In genomic region chr7:38678342-38679054, GRCh38 we compare ENCODE assay signal across 22 cellular contexts. TPM values are rescaled to one million over a fixed set of nuclear protein-coding genes. Genes with fewer than 3 reads are reported as not detected.
DNase-seq lines count a peak whose midpoint lies in the region; ATAC-seq and TF ChIP-seq lines count a peak whose summit lies in the region.
"Had no signal": no experiment of that assay in that cellular context is flagged by ENCODE, and none has a peak within 500 bp of the region (broad histone marks: within the 10 kb centered on the region; RNA-seq: fewer than 3 reads in every experiment).

No MANE protein-coding gene starts in this region.

- DNase-seq in MCF 10A (ENCODE audit: unreplicated experiment): no peak
- DNase-seq in mammary epithelial cell: no peak
- no peak for DNase-seq in H9
- no peak for DNase-seq in neuronal stem cell (ENCODE audit: low spot score)
- DNase-seq: 8988T; ACHN; AML-193; BE2C; Calu3; CD4-positive, alpha-beta memory T cell; COR-L47; DMS79 treated with DMSO at 0.1 percent for 48 hours; GF-D8; GOT3; H7 had no signal

- H3K27me3 Mint-ChIP-seq in MCF 10A (ENCODE audit: insufficient read depth, unreplicated experiment): no peaks in the 10 kb centered on the region
- H3K27me3 Mint-ChIP-seq in H9 (ENCODE audit: low read depth): no peaks in the 10 kb centered on the region; the same call in 1 of the 2 replicates

- no peak overlapping the region for H3K23ac ChIP-seq in H9 (ENCODE audit: insufficient read length, low read depth, low read length)
- no peak overlapping the region for H3K23ac ChIP-seq in neuronal stem cell (ENCODE audit: low read depth, low read length, poor library complexity)

- H3K79me1 ChIP-seq in H9 (ENCODE audit: insufficient read depth, low read depth, low read length, poor library complexity, severe bottlenecking) (no peaks in the 10 kb centered on the region), neuronal stem cell (ENCODE audit: low read depth, low read length) (no peaks in the 10 kb centered on the region)

- H3T11ph ChIP-seq in H9 (ENCODE audit: low read length): no peak overlapping the region

- H2AK5ac ChIP-seq in H9 (ENCODE audit: insufficient read length, low read length) (no peak overlapping the region), neuronal stem cell (ENCODE audit: low read depth, low read length) (no peak overlapping the region)

- H3K4me1 Mint-ChIP-seq in MCF 10A (ENCODE audit: insufficient read depth, unreplicated experiment) (peaks cover 26% of the 10 kb centered on the region), H9 (peaks cover 13% of the 10 kb centered on the region in 2 experiments)
- H3K4me1 Mint-ChIP-seq: CD4-positive, alpha-beta memory T cell had no signal

- H3K14ac ChIP-seq in H9 (ENCODE audit: insufficient read depth, low read length) (peak overlapping the region; percentile 6; the same call in 1 of the 2 replicates), neuronal stem cell (ENCODE audit: low read length) (peak overlapping the region; percentile 11)

- H3K18ac ChIP-seq in H9 (ENCODE audit: insufficient read length, low read depth, low read length) (peak overlapping the region; percentile 26), neuronal stem cell (ENCODE audit: low read length) (no peak overlapping the region)

- H3K27me3 ChIP-seq in mammary epithelial cell (ENCODE audit: insufficient read depth, low read length) (no peaks in the 10 kb centered on the region), H9 (ENCODE audit: insufficient read depth, low read length) (no peaks in the 10 kb centered on the region), neuronal stem cell (ENCODE audit: control insufficient read depth in 3 of 3, insufficient read depth in 3 of 3, low read depth in 1 of 3, low read length in 3 of 3) (peaks cover 0 to 14% (median 0%) of the 10 kb centered on the region in 3 experiments)
- H3K27me3 ChIP-seq: BE2C; BLaER1 treated with 17β-estradiol and CSF1 and Interleukin-3, amounts not matched to agents 10 nM and 100 nM had no signal

- in situ Hi-C loops in mammary epithelial cell (cut with MboI; ENCODE audit: low sequenced_read_pairs in 2 of 2): no loop called here

- no peak overlapping the region for H3K4me3 ChIP-seq in mammary epithelial cell (replicated peaks in 1 of 3; ENCODE audit: insufficient read depth in 1 of 3, low read depth in 2 of 3, low read length in 3 of 3)
- H3K4me3 ChIP-seq in neuronal stem cell (ENCODE audit: low read length in 2 of 2): no peak overlapping the region
- H3K4me3 ChIP-seq: A549; BLaER1 treated with 17β-estradiol and CSF1 and Interleukin-3, amounts not matched to agents 10 nM and 100 nM had no signal

- H3K4ac ChIP-seq in H9 (ENCODE audit: low read depth, low read length) (no peak overlapping the region), neuronal stem cell (ENCODE audit: low read length) (no peak overlapping the region)

- H2BK15ac ChIP-seq in H9 (ENCODE audit: low read depth, low read length) (no peak overlapping the region), neuronal stem cell (ENCODE audit: low read length) (no peak overlapping the region)

- dilution Hi-C loops in mammary epithelial cell (cut with HindIII; ENCODE audit: low sequenced_read_pairs): no loop called here

- H3K23me2 ChIP-seq in H9 (ENCODE audit: insufficient read length, low read depth, low read length, poor library complexity, severe bottlenecking): no peaks in the 10 kb centered on the region

- H3K27ac Mint-ChIP-seq in MCF 10A (ENCODE audit: low read depth, unreplicated experiment) (peak overlapping the region; percentile 70), H9 (no peak overlapping the region; a peak in 2 of 7 replicates)
- H3K27ac Mint-ChIP-seq: CD4-positive, alpha-beta memory T cell had no signal

- no peak for TF ChIP-seq POLR2A in GM18505 (IDR thresholded peaks at IDR 0.05; ENCODE audit: borderline replicate concordance, extremely low read depth, insufficient read depth, insufficient read length)

- WGBS in mammary epithelial cell (ENCODE audit: low coverage, missing lambda C conversion rate): 56% methylated on average over 1 of the region's 4 CpGs
- no CpG with 5 or more reads among the region's 4 CpGs for WGBS in H9 (ENCODE audit: extremely low coverage, insufficient read length, low lambda C conversion rate)
- WGBS in neuronal stem cell (ENCODE audit: extremely low coverage in 2 of 2, insufficient read length in 2 of 2, insufficient replicate concordance in 1 of 2), 2 donors: no CpG with 5 or more reads among the region's 4 CpGs

- H2BK12ac ChIP-seq in H9 (ENCODE audit: insufficient read length, low read depth, low read length) (no peak overlapping the region), neuronal stem cell (ENCODE audit: low read length) (no peak overlapping the region)

- no peak for TF ChIP-seq CTCF in MCF 10A (IDR thresholded peaks at IDR 0.05; ENCODE audit: unreplicated experiment)
- no peak for TF ChIP-seq CTCF in mammary epithelial cell (conservative IDR thresholded peaks at IDR 0.05 in 1 of 2, IDR thresholded peaks at IDR 0.05 in 1 of 2; ENCODE audit: extremely low read depth in 1 of 2, insufficient read depth in 1 of 2, low read depth in 1 of 2, low read length in 2 of 2)
- TF ChIP-seq CTCF in H9 (conservative IDR thresholded peaks at IDR 0.05): no peak

- H3K9me3 ChIP-seq in mammary epithelial cell (replicated peaks; ENCODE audit: insufficient read depth, low read length): no peaks in the 10 kb centered on the region
- H3K9me3 ChIP-seq in H9 (ENCODE audit: control insufficient read depth, low read depth, low read length): no peaks in the 10 kb centered on the region
- H3K9me3 ChIP-seq in neuronal stem cell (replicated peaks in 1 of 2; ENCODE audit: control insufficient read depth in 2 of 2, insufficient read depth in 1 of 2, low read depth in 1 of 2, low read length in 2 of 2): no peaks in the 10 kb centered on the region
- H3K9me3 ChIP-seq: A549; BE2C; BLaER1 treated with 17β-estradiol and CSF1 and Interleukin-3, amounts not matched to agents 10 nM and 100 nM had no signal

- no peak overlapping the region for H2BK20ac ChIP-seq in H9 (ENCODE audit: low read depth, low read length, poor library complexity, severe bottlenecking)

- no peaks in the 10 kb centered on the region for H3K36me3 Mint-ChIP-seq in MCF 10A (ENCODE audit: insufficient read depth, unreplicated experiment)
- H3K36me3 Mint-ChIP-seq in H9 (ENCODE audit: insufficient read depth in 1 of 3, low read depth in 3 of 3): no peaks in the 10 kb centered on the region
- H3K36me3 Mint-ChIP-seq: CD4-positive, alpha-beta memory T cell had no signal

- no peak overlapping the region for H3K27ac ChIP-seq in mammary epithelial cell (ENCODE audit: insufficient read depth, low read depth, low read length)
- no peak overlapping the region for H3K27ac ChIP-seq in H9 (ENCODE audit: insufficient read length, low read depth, low read length)
- no peak overlapping the region for H3K27ac ChIP-seq in neuronal stem cell (replicated peaks; ENCODE audit: low read length)
- H3K27ac ChIP-seq: A549 had no signal

- H3K9me3 Mint-ChIP-seq in MCF 10A (ENCODE audit: unreplicated experiment) (no peaks in the 10 kb centered on the region), H9 (no peaks in the 10 kb centered on the region; a peak in 1 of 5 replicates)

- H4K91ac ChIP-seq in H9 (ENCODE audit: insufficient read length, low read depth, low read length) (no peak overlapping the region), neuronal stem cell (ENCODE audit: low read depth, low read length, poor library complexity) (no peak overlapping the region)

- ATAC-seq in HG03139 (IDR thresholded peaks at IDR 0.05; ENCODE audit: unreplicated experiment): no peak
- ATAC-seq in GM18505 (IDR thresholded peaks at IDR 0.05; ENCODE audit: unreplicated experiment): no peak
- ATAC-seq in HG02642 (IDR thresholded peaks at IDR 0.05; ENCODE audit: poor library complexity, unreplicated experiment): no peak
- ATAC-seq: A549, HCT116 had no signal

- intact Hi-C loops in MCF 10A (cut with micrococcal nuclease) (no loop called here), mammary epithelial cell (cut with micrococcal nuclease) (no loop called here)

- CTCF ChIA-PET in MCF 10A (lab: Yijun Ruan, JAX) (interaction anchor here (0.6 to 2.0 kb wide), 4 partner anchors 13 to 825 kb away, joined by 3 to 5 read pairs (median 4); no protein-coding TSS in a partner anchor), mammary epithelial cell (lab: Charles Lee; ENCODE audit: low non-redundant PET) (no interaction called here)

- H4K8ac ChIP-seq in H9 (replicated peaks; ENCODE audit: insufficient read length, low read depth, low read length) (no peak overlapping the region), neuronal stem cell (ENCODE audit: low read depth, low read length) (no peak overlapping the region)

- no peak overlapping the region for H3K4me2 ChIP-seq in mammary epithelial cell (ENCODE audit: insufficient read depth, low read depth, low read length)
- H3K4me2 ChIP-seq in H9 (ENCODE audit: insufficient read depth, insufficient read length, low read length): no peak overlapping the region
- H3K4me2 ChIP-seq in neuronal stem cell (ENCODE audit: insufficient read depth, low read length, poor library complexity, severe bottlenecking): no peak overlapping the region
- H3K4me2 ChIP-seq: A549 had no signal

- H3K4me3 Mint-ChIP-seq in MCF 10A (ENCODE audit: unreplicated experiment): no peak overlapping the region
- no peak overlapping the region for H3K4me3 Mint-ChIP-seq in H9
- H3K4me3 Mint-ChIP-seq: CD4-positive, alpha-beta memory T cell had no signal

- H2BK120ac ChIP-seq in H9 (ENCODE audit: low read depth, low read length, poor library complexity, severe bottlenecking) (no peak overlapping the region), neuronal stem cell (ENCODE audit: low read depth, low read length) (no peak overlapping the region)

- H3K9ac ChIP-seq in mammary epithelial cell (ENCODE audit: insufficient read depth, low read length) (no peak overlapping the region), H9 (ENCODE audit: extremely low read depth, insufficient read length, low read length) (no peak overlapping the region), neuronal stem cell (ENCODE audit: low read depth, low read length, poor library complexity) (no peak overlapping the region)

- H3K79me2 ChIP-seq in mammary epithelial cell (ENCODE audit: insufficient read depth, low read length) (no peaks in the 10 kb centered on the region), H9 (ENCODE audit: insufficient read depth, low read length) (no peaks in the 10 kb centered on the region)

- H2BK5ac ChIP-seq in H9 (ENCODE audit: insufficient read length, low read length) (no peak overlapping the region), neuronal stem cell (ENCODE audit: low read length) (no peak overlapping the region)

- no peak overlapping the region for H3K56ac ChIP-seq in H9 (ENCODE audit: insufficient read length, low read depth, low read length)

- POLR2A ChIA-PET in MCF 10A (lab: Yijun Ruan, JAX): interaction anchor here (0.6 kb wide), 1 partner anchor 148 kb away, joined by 3 read pairs; no protein-coding TSS in a partner anchor

- H4K5ac ChIP-seq in H9 (ENCODE audit: insufficient read length, low read depth, low read length): no peak overlapping the region

- BruUV-seq in MCF 10A (replicated peaks; lab: Mats Ljungman, UMichigan) (no TSS peak), mammary epithelial cell (replicated peaks; lab: Mats Ljungman, UMichigan) (no TSS peak)

- H4K20me1 ChIP-seq in mammary epithelial cell (ENCODE audit: insufficient read depth, low read length) (no peaks in the 10 kb centered on the region), H9 (ENCODE audit: control insufficient read depth, insufficient read depth, insufficient read length) (no peaks in the 10 kb centered on the region)
- H4K20me1 ChIP-seq: BLaER1 treated with 17β-estradiol and CSF1 and Interleukin-3, amounts not matched to agents 10 nM and 100 nM had no signal

- no peak overlapping the region for H2AFZ ChIP-seq in mammary epithelial cell (ENCODE audit: low read depth, low read length)
- H2AFZ ChIP-seq in H9 (ENCODE audit: low read length): no peak overlapping the region
- H2AFZ ChIP-seq in neuronal stem cell (ENCODE audit: low read length): no peak overlapping the region

- H3K4me1 ChIP-seq in mammary epithelial cell (ENCODE audit: insufficient read depth, low read length) (peaks cover 11% of the 10 kb centered on the region), H9 (ENCODE audit: insufficient read depth, low read length) (no peaks in the 10 kb centered on the region; the same call in 1 of the 2 replicates), neuronal stem cell (ENCODE audit: control insufficient read depth in 2 of 2, insufficient read depth in 1 of 2, low read depth in 1 of 2, low read length in 2 of 2) (peaks cover 0 to 3% of the 10 kb centered on the region in 2 donors)
- H3K4me1 ChIP-seq: A549, BE2C had no signal

- H3K36me3 ChIP-seq in mammary epithelial cell (ENCODE audit: insufficient read depth, low read length) (no peaks in the 10 kb centered on the region), neuronal stem cell (replicated peaks in 1 of 2; ENCODE audit: control insufficient read depth in 2 of 2, insufficient read depth in 2 of 2, low read length in 2 of 2) (no peaks in the 10 kb centered on the region)
- H3K36me3 ChIP-seq: BE2C; BLaER1 treated with 17β-estradiol and CSF1 and Interleukin-3, amounts not matched to agents 10 nM and 100 nM had no signal

RNA-seq across cellular contexts. Expression of gene AMPH, which starts 47.3 kb away (rescaled TPM):
- total RNA-seq in MCF 10A (2022) (0.63 and 0.81 TPM in 2 replicates), mammary epithelial cell (under 1 TPM in 1 of 2 donors, not detected in 1; under 0.01 TPM), H9 (2021) (4.5 and 4.8 TPM in 2 replicates)
- 0.06 TPM for polyA plus RNA-seq in mammary epithelial cell
- not detected for polyA minus RNA-seq in mammary epithelial cell
- 26.4 TPM for polyA plus RNA-seq in neuronal stem cell (2013, experiment 1 of 2)
- 26.2 TPM for polyA plus RNA-seq in neuronal stem cell (2013, experiment 2 of 2)
- total RNA-seq: Calu3, G401 had no signal
